ENCODE assay signal across 1 cellular context in genomic region chr19:11924886-11925583, GRCh38.
TF ChIP-seq lines count a peak whose summit lies in the region.

Gene ZNF700 (plus strand): TSS chr19:11925107. CDS start chr19:11925211, 104 bp downstream.

TF ChIP-seq in K562, 482 proteins besides CTCF, POLR2A, EP300 and RAD21 (continued from another document and continues in another):
- TF ChIP-seq BRF2 (IDR thresholded peaks at IDR 0.05; ENCODE audit: borderline replicate concordance, insufficient read depth, insufficient read length) = no peak
- TF ChIP-seq ATF3 (IDR thresholded peaks at IDR 0.05) = no peak
- no peak for TF ChIP-seq ATF3 (CRISPR knock-in tag; conservative IDR thresholded peaks at IDR 0.05)
- peak; percentile 51 for TF ChIP-seq ETV5 (CRISPR knock-in tag; IDR thresholded peaks at IDR 0.05; ENCODE audit: low read depth)
- peak; percentile 93 for TF ChIP-seq SP1 (CRISPR knock-in tag; IDR thresholded peaks at IDR 0.05)
- peak; percentile 37 to 46; a peak in 1 of 4 replicates for TF ChIP-seq SIN3A (IDR thresholded peaks at IDR 0.05; ENCODE audit: borderline replicate concordance in 2 of 2, control insufficient read depth in 1 of 2, low read depth in 2 of 2, low read length in 2 of 2)
- TF ChIP-seq E2F6 (IDR thresholded peaks at IDR 0.05; ENCODE audit: borderline replicate concordance in 1 of 2, extremely low read depth in 1 of 2, insufficient read depth in 1 of 2, insufficient read length in 1 of 2, low read depth in 1 of 2, low read length in 1 of 2, poor library complexity in 1 of 2, severe bottlenecking in 1 of 2) = peak; percentile 74
- TF ChIP-seq THAP12 (CRISPR knock-in tag; IDR thresholded peaks at IDR 0.05) = peak; percentile 50; the same call in 1 of the 2 replicates
- TF ChIP-seq POLR2H (tag; IDR thresholded peaks at IDR 0.05; ENCODE audit: low read depth) = peak; percentile 88
- peak; percentile 27; the same call in 1 of the 2 replicates for TF ChIP-seq HDAC2 (IDR thresholded peaks at IDR 0.05)
- TF ChIP-seq CXXC5 (CRISPR knock-in tag; IDR thresholded peaks at IDR 0.05) = peak; percentile 58; the same call in 1 of the 2 replicates
- TF ChIP-seq BRD4 (IDR thresholded peaks at IDR 0.05) = no peak; the same call in 1 of the 2 replicates
- 0 out of 2 replicates have a peak, but pooled peaks have one; percentile 30 for TF ChIP-seq AFF4 (CRISPR knock-in tag; IDR thresholded peaks at IDR 0.05)
- 0 out of 4 replicates have a peak, but pooled peaks of 1 of the 2 experiments have one; percentile 33 for TF ChIP-seq UBTF (IDR thresholded peaks at IDR 0.05; ENCODE audit: borderline replicate concordance in 1 of 2, low read depth in 2 of 2, low read length in 2 of 2)
- TF ChIP-seq ZNF212 (CRISPR knock-in tag; IDR thresholded peaks at IDR 0.05) = no peak
- TF ChIP-seq TAF7 (tag; IDR thresholded peaks at IDR 0.05) = peak; percentile 88
- peak; percentile 54 for TF ChIP-seq ASH1L (IDR thresholded peaks at IDR 0.05; ENCODE audit: borderline replicate concordance, low read depth, partially characterized antibody)
- peak; percentile 51; the same call in 1 of the 2 replicates for TF ChIP-seq ESRRA (IDR thresholded peaks at IDR 0.05; ENCODE audit: borderline replicate concordance, low read depth)
- TF ChIP-seq NR2C2 (CRISPR knock-in tag; IDR thresholded peaks at IDR 0.05) = no peak
- TF ChIP-seq NR2C2 (tag; IDR thresholded peaks at IDR 0.05) = peak; percentile 82
- TF ChIP-seq ATF1 (CRISPR knock-in tag; IDR thresholded peaks at IDR 0.05) = no peak
- TF ChIP-seq ATF1 (tag; IDR thresholded peaks at IDR 0.05) = peak; percentile 62
- TF ChIP-seq NR2C1 (IDR thresholded peaks at IDR 0.05) = peak; percentile 37; the same call in 1 of the 2 replicates
- TF ChIP-seq NR2C1 (tag; IDR thresholded peaks at IDR 0.05) = peak; percentile 54; the same call in 1 of the 2 replicates
- peak in 2 of 3 experiments; percentile 55 to 84 for TF ChIP-seq YY1 (IDR thresholded peaks at IDR 0.05; ENCODE audit: borderline replicate concordance in 1 of 3, control insufficient read depth in 1 of 3, extremely low read depth in 1 of 3, insufficient read depth in 3 of 3, insufficient read length in 1 of 3, insufficient replicate concordance in 2 of 3, low read depth in 1 of 3, low read length in 2 of 3)
- peak; percentile 69; the same call in 1 of the 2 replicates for TF ChIP-seq GTF2F1 (IDR thresholded peaks at IDR 0.05; ENCODE audit: low read depth, low read length)
- no peak for TF ChIP-seq HOMEZ (CRISPR knock-in tag; IDR thresholded peaks at IDR 0.05)
- no peak for TF ChIP-seq CREB1 (IDR thresholded peaks at IDR 0.05)
- TF ChIP-seq CREB1 (CRISPR knock-in tag; IDR thresholded peaks at IDR 0.05) = 0 out of 2 replicates have a peak, but pooled peaks have one; percentile 28
- peak; percentile 91 for TF ChIP-seq KDM5B (IDR thresholded peaks at IDR 0.05; ENCODE audit: insufficient replicate concordance, low read depth, low read length)
- peak; percentile 42; the same call in 1 of the 2 replicates for TF ChIP-seq ZNF609 (CRISPR knock-in tag; IDR thresholded peaks at IDR 0.05; ENCODE audit: borderline replicate concordance)
- no peak for TF ChIP-seq THRB (CRISPR knock-in tag; conservative IDR thresholded peaks at IDR 0.05)
- no peak for TF ChIP-seq ATF6 (CRISPR knock-in tag; IDR thresholded peaks at IDR 0.05)
- TF ChIP-seq ZNF197 (CRISPR knock-in tag; IDR thresholded peaks at IDR 0.05; ENCODE audit: low read depth) = 0 out of 2 replicates have a peak, but pooled peaks have one; percentile 21
